In genomic region chr7:90413185-90413528, GRCh38 we compare ENCODE assay signal across 18 cellular contexts. TPM values are rescaled to one million over a fixed set of nuclear protein-coding genes. Genes with fewer than 3 reads are reported as not detected.
"Had no signal": no experiment of that assay in that cellular context is flagged by ENCODE, and none has a peak within 500 bp of the region (broad histone marks: within the 10 kb centered on the region; RNA-seq: fewer than 3 reads in every experiment).

No MANE protein-coding gene starts in this region.

- H3K4me1 ChIP-seq: uterus had no signal

- H3K4me3 ChIP-seq: body of pancreas, gastrocnemius medialis, tibial nerve, uterus had no signal

- H3K9me3 ChIP-seq: body of pancreas, gastrocnemius medialis, tibial nerve, uterus had no signal

- H3K9me3 Mint-ChIP-seq: activated CD4-positive, alpha-beta T cell treated with anti-CD3 and anti-CD28 coated beads, Interleukin-2, amount 10 ng/mL, durations not matched to agents 24 days and 14 days; activated CD8-positive, alpha-beta T cell treated with anti-CD3 and anti-CD28 coated beads for 36 hours; activated naive CD4-positive, alpha-beta T cell treated with anti-CD3 and anti-CD28 coated beads for 36 hours; activated T-helper 17 cell treated with anti-CD3 and anti-CD28 coated beads, Interleukin-2, amount 50 U/mL, for 72 hours; effector memory CD8-positive, alpha-beta T cell; nephron had no signal

- H3K36me3 ChIP-seq: uterus had no signal

- H3K27ac Mint-ChIP-seq: activated CD4-positive, alpha-beta T cell treated with anti-CD3 and anti-CD28 coated beads, Interleukin-2, amount 10 ng/mL, durations not matched to agents 24 days and 14 days; activated CD8-positive, alpha-beta T cell treated with anti-CD3 and anti-CD28 coated beads for 36 hours; activated naive CD4-positive, alpha-beta T cell treated with anti-CD3 and anti-CD28 coated beads for 36 hours; activated T-helper 17 cell treated with anti-CD3 and anti-CD28 coated beads, Interleukin-2, amount 50 U/mL, for 72 hours; effector memory CD8-positive, alpha-beta T cell had no signal

- H3K4me1 Mint-ChIP-seq: activated CD4-positive, alpha-beta T cell treated with anti-CD3 and anti-CD28 coated beads, Interleukin-2, amount 10 ng/mL, durations not matched to agents 24 days and 14 days; activated T-helper 17 cell treated with anti-CD3 and anti-CD28 coated beads, Interleukin-2, amount 50 U/mL, for 72 hours; nephron had no signal

- H3K27ac ChIP-seq: body of pancreas, tibial nerve, uterus had no signal

- H3K27me3 Mint-ChIP-seq: activated CD4-positive, alpha-beta T cell treated with anti-CD3 and anti-CD28 coated beads, Interleukin-2, amount 10 ng/mL, durations not matched to agents 24 days and 14 days; activated CD8-positive, alpha-beta T cell treated with anti-CD3 and anti-CD28 coated beads for 36 hours; activated T-helper 17 cell treated with anti-CD3 and anti-CD28 coated beads, Interleukin-2, amount 50 U/mL, for 72 hours; effector memory CD8-positive, alpha-beta T cell had no signal

- ATAC-seq: activated T-helper 17 cell treated with anti-CD3 and anti-CD28 coated beads, Interleukin-2, amount 50 U/mL, for 72 hours; body of pancreas; effector memory CD8-positive, alpha-beta T cell had no signal

- DNase-seq: effector memory CD8-positive, alpha-beta T cell; head of caudate nucleus; midbrain; nucleus accumbens; posterior cingulate gyrus; retina; stimulated activated naive CD4-positive, alpha-beta T cell treated with Interleukin-2 at 50 U/mL for 16 hours; T-helper 9 cell; uterus had no signal

- H3K27me3 ChIP-seq: body of pancreas, gastrocnemius medialis, tibial nerve, uterus had no signal

- H3K4me3 Mint-ChIP-seq: activated CD4-positive, alpha-beta T cell treated with anti-CD3 and anti-CD28 coated beads, Interleukin-2, amount 10 ng/mL, durations not matched to agents 24 days and 14 days; activated CD8-positive, alpha-beta T cell treated with anti-CD3 and anti-CD28 coated beads for 36 hours; activated naive CD4-positive, alpha-beta T cell treated with anti-CD3 and anti-CD28 coated beads for 36 hours; activated T-helper 17 cell treated with anti-CD3 and anti-CD28 coated beads, Interleukin-2, amount 50 U/mL, for 72 hours; effector memory CD8-positive, alpha-beta T cell; nephron had no signal

RNA-seq across cellular contexts. Expression of gene PTTG1IP2, which starts 56.3 kb away (rescaled TPM):
- polyA plus RNA-seq: keratinocyte had no signal
